In genomic region chr10:69358148-69358795, GRCh38 we compare ENCODE assay signal across 16 cellular contexts. TPM values are rescaled to one million over a fixed set of nuclear protein-coding genes. Genes with fewer than 3 reads are reported as not detected.
A peak's percentile ranks its signal among the peaks of the same experiment; 100 is the strongest.
DNase-seq lines count a peak whose midpoint lies in the region; ATAC-seq lines count a peak whose summit lies in the region.
"Had no signal": no experiment of that assay in that cellular context is flagged by ENCODE, and none has a peak within 500 bp of the region (broad histone marks: within the 10 kb centered on the region; RNA-seq: fewer than 3 reads in every experiment).

No MANE protein-coding gene starts in this region.

- no peaks in the 10 kb centered on the region for H3K9me3 Mint-ChIP-seq in activated naive CD4-positive, alpha-beta T cell treated with anti-CD3 and anti-CD28 coated beads, Interleukin-2, amount 10 ng/mL, durations not matched to agents 7 days and 5 days
- no peaks in the 10 kb centered on the region for H3K9me3 Mint-ChIP-seq in IgD-negative memory B cell
- no peaks in the 10 kb centered on the region for H3K9me3 Mint-ChIP-seq in effector memory CD8-positive, alpha-beta T cell
- H3K9me3 Mint-ChIP-seq in stimulated activated memory B cell treated with anti-CD40 and anti-IgM and Interleukin-4, amounts not matched to agents 10 μg/mL and 1 μg/mL and 100 μg/mL, for 72 hours, result no peaks in the 10 kb centered on the region
- H3K9me3 Mint-ChIP-seq: activated B cell treated with CpG ODN at 0.5 μM for 24 hours had no signal

- DNase-seq in activated naive CD4-positive, alpha-beta T cell treated with anti-CD3 and anti-CD28 coated beads, Interleukin-2, amount 10 ng/mL, durations not matched to agents 7 days and 5 days, result no peak
- DNase-seq in activated naive CD4-positive, alpha-beta T cell (lab: John Stamatoyannopoulos, UW), result no peak
- DNase-seq in effector memory CD8-positive, alpha-beta T cell, result no peak
- DNase-seq in COLO668 (lab: John Stamatoyannopoulos, UW; ENCODE audit: unreplicated experiment), result no peak
- no peak for DNase-seq in NCI-H1694 treated with DMSO at 0.1 percent for 48 hours (lab: John Stamatoyannopoulos, UW)
- no peak for DNase-seq in NCI-H1436 treated with DMSO at 0.1 percent for 48 hours (lab: John Stamatoyannopoulos, UW)
- DNase-seq: activated B cell treated with CpG ODN at 0.5 μM for 24 hours; activated CD8-positive, alpha-beta memory T cell treated with anti-CD3 and anti-CD28 coated beads, Interleukin-2, amount 50 U/mL, for 48 hours; DMS 273 treated with DMSO at 0.1 percent for 48 hours; hypothalamus; left colon; NCI-H2029; NCI-H510A treated with DMSO at 0.1 percent for 48 hours; transverse colon had no signal

- H3K4me3 Mint-ChIP-seq in activated naive CD4-positive, alpha-beta T cell treated with anti-CD3 and anti-CD28 coated beads, Interleukin-2, amount 10 ng/mL, durations not matched to agents 7 days and 5 days, result no peak overlapping the region
- H3K4me3 Mint-ChIP-seq in IgD-negative memory B cell, result no peak overlapping the region
- peak overlapping the region in 1 of 2 donors; percentile 23 for H3K4me3 Mint-ChIP-seq in effector memory CD8-positive, alpha-beta T cell
- H3K4me3 Mint-ChIP-seq in stimulated activated memory B cell treated with anti-CD40 and anti-IgM and Interleukin-4, amounts not matched to agents 10 μg/mL and 1 μg/mL and 100 μg/mL, for 72 hours, result no peak overlapping the region
- H3K4me3 Mint-ChIP-seq: activated B cell treated with CpG ODN at 0.5 μM for 24 hours had no signal

- CTCF ChIA-PET in activated naive CD4-positive, alpha-beta T cell treated with anti-CD3 and anti-CD28 coated beads, Interleukin-2, amount 10 ng/mL, durations not matched to agents 7 days and 5 days (lab: Charles Lee), result no interaction called here

- no peaks in the 10 kb centered on the region for H3K27me3 Mint-ChIP-seq in activated naive CD4-positive, alpha-beta T cell treated with anti-CD3 and anti-CD28 coated beads, Interleukin-2, amount 10 ng/mL, durations not matched to agents 7 days and 5 days
- H3K27me3 Mint-ChIP-seq in IgD-negative memory B cell, result no peaks in the 10 kb centered on the region
- H3K27me3 Mint-ChIP-seq in effector memory CD8-positive, alpha-beta T cell, result no peaks in the 10 kb centered on the region
- no peaks in the 10 kb centered on the region for H3K27me3 Mint-ChIP-seq in stimulated activated memory B cell treated with anti-CD40 and anti-IgM and Interleukin-4, amounts not matched to agents 10 μg/mL and 1 μg/mL and 100 μg/mL, for 72 hours
- H3K27me3 Mint-ChIP-seq: activated B cell treated with CpG ODN at 0.5 μM for 24 hours had no signal

- H3K27ac Mint-ChIP-seq in activated naive CD4-positive, alpha-beta T cell treated with anti-CD3 and anti-CD28 coated beads, Interleukin-2, amount 10 ng/mL, durations not matched to agents 7 days and 5 days, result peak overlapping the region; percentile 68
- H3K27ac Mint-ChIP-seq in IgD-negative memory B cell, result peak overlapping the region in 2 of 3 donors; percentile 2 to 54
- peak overlapping the region; percentile 78 to 91 for H3K27ac Mint-ChIP-seq in effector memory CD8-positive, alpha-beta T cell
- peak overlapping the region; percentile 66 for H3K27ac Mint-ChIP-seq in stimulated activated memory B cell treated with anti-CD40 and anti-IgM and Interleukin-4, amounts not matched to agents 10 μg/mL and 1 μg/mL and 100 μg/mL, for 72 hours
- H3K27ac Mint-ChIP-seq: activated B cell treated with CpG ODN at 0.5 μM for 24 hours had no signal

- no peak for ATAC-seq in effector memory CD8-positive, alpha-beta T cell (replicated peaks)
- ATAC-seq in stimulated activated memory B cell treated with anti-CD40 and anti-IgM and Interleukin-4, amounts not matched to agents 10 μg/mL and 1 μg/mL and 100 μg/mL, for 72 hours, result no peak
- ATAC-seq: left colon had no signal

- peaks cover 36% of the 10 kb centered on the region for H3K36me3 Mint-ChIP-seq in activated naive CD4-positive, alpha-beta T cell treated with anti-CD3 and anti-CD28 coated beads, Interleukin-2, amount 10 ng/mL, durations not matched to agents 7 days and 5 days
- H3K36me3 Mint-ChIP-seq in IgD-negative memory B cell, result peaks cover 9% of the 10 kb centered on the region
- peaks cover 3% of the 10 kb centered on the region for H3K36me3 Mint-ChIP-seq in effector memory CD8-positive, alpha-beta T cell (ENCODE audit: insufficient read depth)
- peaks cover 33% of the 10 kb centered on the region for H3K36me3 Mint-ChIP-seq in stimulated activated memory B cell treated with anti-CD40 and anti-IgM and Interleukin-4, amounts not matched to agents 10 μg/mL and 1 μg/mL and 100 μg/mL, for 72 hours

- H3K4me1 Mint-ChIP-seq in activated naive CD4-positive, alpha-beta T cell treated with anti-CD3 and anti-CD28 coated beads, Interleukin-2, amount 10 ng/mL, durations not matched to agents 7 days and 5 days, result peaks cover 62% of the 10 kb centered on the region
- H3K4me1 Mint-ChIP-seq in IgD-negative memory B cell, result peaks cover 14 to 31% (median 16%) of the 10 kb centered on the region in 3 donors
- peaks cover 39 to 44% of the 10 kb centered on the region in 2 donors for H3K4me1 Mint-ChIP-seq in effector memory CD8-positive, alpha-beta T cell (ENCODE audit: low read depth in 2 of 2)
- peaks cover 43% of the 10 kb centered on the region for H3K4me1 Mint-ChIP-seq in stimulated activated memory B cell treated with anti-CD40 and anti-IgM and Interleukin-4, amounts not matched to agents 10 μg/mL and 1 μg/mL and 100 μg/mL, for 72 hours

RNA-seq across cellular contexts. Expression of gene TACR2, which starts 58.4 kb away (rescaled TPM):
- 0.16 TPM for polyA plus RNA-seq in IgD-negative memory B cell

Comparison
In these comparisons a context has a peak if more than half of its experiments do, and no peak if none do; other contexts are left out.
1. H3K27ac Mint-ChIP-seq: peak in every context shown above with its lines; median percentile 84 in effector memory CD8-positive, alpha-beta T cell; 68 in activated naive CD4-positive, alpha-beta T cell treated with anti-CD3 and anti-CD28 coated beads, Interleukin-2, amount 10 ng/mL, durations not matched to agents 7 days and 5 days; 66 in stimulated activated memory B cell treated with anti-CD40 and anti-IgM and Interleukin-4, amounts not matched to agents 10 μg/mL and 1 μg/mL and 100 μg/mL, for 72 hours; 28 in IgD-negative memory B cell.